ENCODE assay signal across 15 cellular contexts in genomic region chr6:47484616-47485015, GRCh38. TPM values are rescaled to one million over a fixed set of nuclear protein-coding genes. Genes with fewer than 3 reads are reported as not detected.
A peak's percentile ranks its signal among the peaks of the same experiment; 100 is the strongest.
DNase-seq lines count a peak whose midpoint lies in the region; ATAC-seq lines count a peak whose summit lies in the region.
"Had no signal": no experiment of that assay in that cellular context is flagged by ENCODE, and none has a peak within 500 bp of the region (broad histone marks: within the 10 kb centered on the region; RNA-seq: fewer than 3 reads in every experiment).

No MANE protein-coding gene starts in this region.

- in situ Hi-C loops in ACHN (cut with HindIII; ENCODE audit: low pct_ligation_motif_present, low pct_unique_long_range_greater_than_20kb, low sequenced_read_pairs), result no loop called here

- no peak overlapping the region for H3K4me3 Mint-ChIP-seq in activated CD4-positive, alpha-beta T cell treated with anti-CD3 and anti-CD28 coated beads for 36 hours

- H3K36me3 Mint-ChIP-seq in activated CD4-positive, alpha-beta T cell treated with anti-CD3 and anti-CD28 coated beads for 36 hours (ENCODE audit: low read depth), result no peaks in the 10 kb centered on the region

- no peaks in the 10 kb centered on the region for H3K27me3 Mint-ChIP-seq in activated CD4-positive, alpha-beta T cell treated with anti-CD3 and anti-CD28 coated beads for 36 hours
- H3K27me3 Mint-ChIP-seq: CD4-positive, alpha-beta T cell had no signal

- CTCF ChIA-PET in activated CD4-positive, alpha-beta T cell treated with anti-CD3 and anti-CD28 coated beads for 36 hours (lab: Charles Lee), result interaction anchor here (1.1 kb wide), 1 partner anchor 304 kb away, joined by 3 read pairs; no protein-coding TSS in a partner anchor

- H3K27ac Mint-ChIP-seq in activated CD4-positive, alpha-beta T cell treated with anti-CD3 and anti-CD28 coated beads for 36 hours, result no peak overlapping the region
- H3K27ac Mint-ChIP-seq: CD4-positive, alpha-beta T cell had no signal

- DNase-seq in ACHN, result peak; percentile 86
- peak; percentile 61 for DNase-seq in HS-27A (ENCODE audit: low read depth)
- peak; percentile 93 for DNase-seq in astrocyte of the hippocampus (ENCODE audit: low read depth, low spot score)
- DNase-seq in kidney glomerular epithelial cell (lab: John Stamatoyannopoulos, UW), result peak; percentile 87
- no peak for DNase-seq in occipital lobe (lab: John Stamatoyannopoulos, UW)
- no peak for DNase-seq in activated CD4-positive, alpha-beta T cell treated with anti-CD3 and anti-CD28 coated beads for 36 hours
- DNase-seq: activated CD8-positive, alpha-beta memory T cell treated with anti-CD3 and anti-CD28 coated beads, Interleukin-2, amount 50 U/mL, for 4 hours; caudate nucleus; CD4-positive, alpha-beta T cell; hippocampal formation; KG1; NCI-H82; stimulated activated naive CD8-positive, alpha-beta T cell treated with anti-CD3 and anti-CD28 coated beads, Interleukin-15, Interleukin-2, amounts not matched to agents 100 U/mL and 50 U/mL, for 24 hours had no signal

- POLR2A ChIA-PET in activated CD4-positive, alpha-beta T cell treated with anti-CD3 and anti-CD28 coated beads for 36 hours (lab: Charles Lee), result no interaction called here

- H3K4me1 Mint-ChIP-seq in activated CD4-positive, alpha-beta T cell treated with anti-CD3 and anti-CD28 coated beads for 36 hours, result peaks cover 55% of the 10 kb centered on the region

- ATAC-seq in GM19324 (IDR thresholded peaks at IDR 0.05; ENCODE audit: low FRiP score, unreplicated experiment), result no peak
- ATAC-seq in HG02623 (IDR thresholded peaks at IDR 0.05; ENCODE audit: unreplicated experiment), result no peak
- ATAC-seq in activated CD4-positive, alpha-beta T cell treated with anti-CD3 and anti-CD28 coated beads for 36 hours, result no peak
- ATAC-seq: stimulated activated naive CD8-positive, alpha-beta T cell treated with anti-CD3 and anti-CD28 coated beads, Interleukin-15, Interleukin-2, amounts not matched to agents 100 U/mL and 50 U/mL, for 24 hours had no signal

- intact Hi-C loops in activated CD4-positive, alpha-beta T cell treated with anti-CD3 and anti-CD28 coated beads for 36 hours (cut with DNase I, micrococcal nuclease), result no loop called here

- no peaks in the 10 kb centered on the region for H3K9me3 Mint-ChIP-seq in activated CD4-positive, alpha-beta T cell treated with anti-CD3 and anti-CD28 coated beads for 36 hours (ENCODE audit: low read depth)
- H3K9me3 Mint-ChIP-seq: CD4-positive, alpha-beta T cell had no signal

RNA-seq across cellular contexts. Expression of gene CD2AP, which starts 7.0 kb away (rescaled TPM):
- 23.1 TPM for total RNA-seq in occipital lobe
- total RNA-seq in activated CD4-positive, alpha-beta T cell treated with anti-CD3 and anti-CD28 coated beads for 36 hours, result 10 to 100 TPM; 28.4 to 29.3 TPM

Comparison
In these comparisons a context has a peak if more than half of its experiments do, and no peak if none do; other contexts are left out.
1. DNase-seq: peak in ACHN (single experiment), HS-27A (single experiment), astrocyte of the hippocampus (single experiment) and kidney glomerular epithelial cell (single experiment); none in occipital lobe (single experiment) and activated CD4-positive, alpha-beta T cell treated with anti-CD3 and anti-CD28 coated beads for 36 hours (single experiment).